10 cellular contexts compared by ENCODE assay signal in genomic region chr16:28163699-28164584, GRCh38. TPM values are rescaled to one million over a fixed set of nuclear protein-coding genes. Genes with fewer than 3 reads are reported as not detected.
DNase-seq lines count a peak whose midpoint lies in the region; ATAC-seq and TF ChIP-seq lines count a peak whose summit lies in the region.
"Had no signal": no experiment of that assay in that cellular context is flagged by ENCODE, and none has a peak within 500 bp of the region (broad histone marks: within the 10 kb centered on the region; RNA-seq: fewer than 3 reads in every experiment).

No MANE protein-coding gene starts in this region.

- H3K27ac ChIP-seq in GM23248 = peak overlapping the region; percentile 44
- H3K27ac ChIP-seq: cardiac muscle cell had no signal

- no peaks in the 10 kb centered on the region for H3K9me3 ChIP-seq in GM23248 (ENCODE audit: low read depth)

- H3K36me3 Mint-ChIP-seq in T-helper 1 cell treated with Interleukin-12 subunit alpha and Interleukin-12 subunit beta and Interleukin-4 antibody, amounts not matched to agents 30 μg/mL and 1 μg/mL, for 36 hours (ENCODE audit: low read depth) = peaks cover 45% of the 10 kb centered on the region

- peak overlapping the region; percentile 39 for H3K27ac Mint-ChIP-seq in T-helper 1 cell treated with Interleukin-12 subunit alpha and Interleukin-12 subunit beta and Interleukin-4 antibody, amounts not matched to agents 30 μg/mL and 1 μg/mL, for 36 hours

- peaks cover 16% of the 10 kb centered on the region; the same call in 1 of the 2 replicates for H3K4me1 ChIP-seq in GM23248 (ENCODE audit: insufficient read depth)

- no peaks in the 10 kb centered on the region for H3K9me3 Mint-ChIP-seq in T-helper 1 cell treated with Interleukin-12 subunit alpha and Interleukin-12 subunit beta and Interleukin-4 antibody, amounts not matched to agents 30 μg/mL and 1 μg/mL, for 36 hours

- in situ Hi-C loops in GM23248 (cut with MboI) = no loop called here

- no peaks in the 10 kb centered on the region for H3K27me3 ChIP-seq in GM23248 (replicated peaks; ENCODE audit: insufficient read depth)
- H3K27me3 ChIP-seq: cardiac muscle cell had no signal

- no peaks in the 10 kb centered on the region for H3K27me3 Mint-ChIP-seq in T-helper 1 cell treated with Interleukin-12 subunit alpha and Interleukin-12 subunit beta and Interleukin-4 antibody, amounts not matched to agents 30 μg/mL and 1 μg/mL, for 36 hours (ENCODE audit: low read depth)

- H3K4me3 ChIP-seq in GM23248 = no peak overlapping the region
- H3K4me3 ChIP-seq in fibroblast of mammary gland (ENCODE audit: control insufficient read depth, low read depth, low read length) = no peak overlapping the region
- no peak overlapping the region for H3K4me3 ChIP-seq in skeletal muscle cell (ENCODE audit: low read depth, low read length)
- H3K4me3 ChIP-seq: cardiac muscle cell had no signal

- 83 to 87% methylated on average over 6 of the region's 6 CpGs for WGBS in GM23248 (ENCODE audit: low coverage in 1 of 2, low lambda C conversion rate in 2 of 2, missing lambda C conversion rate in 2 of 2), 2 experiments

- peak; percentile 47 for DNase-seq in GM23248
- DNase-seq in fibroblast of mammary gland (ENCODE audit: low read depth) = peak; percentile 70
- peak; percentile 49 for DNase-seq in skeletal muscle cell (ENCODE audit: low read depth)
- no peak for DNase-seq in midbrain (lab: John Stamatoyannopoulos, UW)
- no peak for DNase-seq in NCI-H2196 treated with DMSO at 0.1 percent for 48 hours (lab: John Stamatoyannopoulos, UW; ENCODE audit: unreplicated experiment)
- DNase-seq: NCI-H1105 treated with DMSO at 0.1 percent for 48 hours had no signal

- H3K36me3 ChIP-seq in GM23248 (ENCODE audit: low read depth) = peaks cover 41% of the 10 kb centered on the region

- TF ChIP-seq CTCF in fibroblast of mammary gland (conservative IDR thresholded peaks at IDR 0.05; ENCODE audit: control insufficient read depth, insufficient read depth, low read depth, low read length) = no peak

- H3K9ac ChIP-seq in GM23248 = no peak overlapping the region

- peaks cover 97% of the 10 kb centered on the region for H3K79me2 ChIP-seq in GM23248 (ENCODE audit: insufficient read depth)

- peaks cover 33% of the 10 kb centered on the region for H3F3A ChIP-seq in GM23248 (ENCODE audit: insufficient read depth)

- peaks cover 4% of the 10 kb centered on the region; the same call in 1 of the 2 replicates for H4K20me1 ChIP-seq in GM23248 (ENCODE audit: insufficient read depth)

- H3K4me1 Mint-ChIP-seq in T-helper 1 cell treated with Interleukin-12 subunit alpha and Interleukin-12 subunit beta and Interleukin-4 antibody, amounts not matched to agents 30 μg/mL and 1 μg/mL, for 36 hours (ENCODE audit: low read depth) = peaks cover 62% of the 10 kb centered on the region

- no peak overlapping the region for H3K4me3 Mint-ChIP-seq in T-helper 1 cell treated with Interleukin-12 subunit alpha and Interleukin-12 subunit beta and Interleukin-4 antibody, amounts not matched to agents 30 μg/mL and 1 μg/mL, for 36 hours

- H3K4me2 ChIP-seq in GM23248 (ENCODE audit: unreplicated experiment) = no peak overlapping the region

- no peaks in the 10 kb centered on the region for H3K9me2 ChIP-seq in GM23248 (ENCODE audit: insufficient read depth)

- no peak overlapping the region for H2AFZ ChIP-seq in GM23248

- ATAC-seq in HG02938 (IDR thresholded peaks at IDR 0.05; ENCODE audit: unreplicated experiment) = no peak
- no peak for ATAC-seq in HG02763 (IDR thresholded peaks at IDR 0.05; ENCODE audit: unreplicated experiment)

RNA-seq across cellular contexts. Expression of gene XPO6, which starts 47.8 kb away (rescaled TPM):
- 118 and 163 TPM in 2 replicates for total RNA-seq in GM23248 (2014; rRNA removed; shearing (Covaris generic))
- polyA plus RNA-seq in GM23248 (2016; fragmentation: Nextera tagmentation; extraction: Ambion mirVana) = 42.9 and 50.7 TPM in 2 replicates

Comparison
In these comparisons a context has a peak if more than half of its experiments do, and no peak if none do; other contexts are left out.
1. DNase-seq: peak in GM23248 (single experiment), fibroblast of mammary gland (single experiment) and skeletal muscle cell (single experiment); none in midbrain (single experiment) and NCI-H2196 treated with DMSO at 0.1 percent for 48 hours (single experiment).